In genomic region chr21:45289134-45289533, GRCh38 we compare ENCODE assay signal across 1 cellular context.
TF ChIP-seq lines count a peak whose summit lies in the region.

No MANE protein-coding gene starts in this region.

TF ChIP-seq in IMR-90, 13 proteins besides CTCF, POLR2A, EP300 and RAD21 (continued from another document):
- no peak for TF ChIP-seq BHLHE40 (IDR thresholded peaks at IDR 0.05; ENCODE audit: low read depth, low read length)
